24 cellular contexts compared by ENCODE assay signal in the genomic region with DNA sequence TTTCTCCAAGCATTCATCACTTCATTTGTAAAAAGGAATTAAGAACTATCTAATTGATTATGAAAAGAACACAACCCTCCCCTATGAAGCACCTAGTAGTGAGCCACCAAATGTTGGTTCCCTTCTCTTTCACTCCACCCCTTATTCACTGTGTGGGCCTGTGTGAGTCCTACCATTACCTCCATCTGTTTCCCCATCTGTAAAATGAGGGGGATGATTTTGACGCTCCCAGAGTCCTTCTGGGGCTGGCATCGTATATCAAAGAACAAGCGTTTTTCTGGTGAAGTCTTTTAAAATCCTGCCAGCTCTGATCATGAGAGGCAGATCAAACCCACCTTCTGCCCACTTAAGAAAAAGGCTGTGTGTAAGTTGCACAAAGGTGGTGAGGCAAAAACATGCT.
DNase-seq lines count a peak whose midpoint lies in the region; FAIRE-seq and TF ChIP-seq lines count a peak whose summit lies in the region.
"Had no signal": no experiment of that assay in that cellular context is flagged by ENCODE, and none has a peak within 500 bp of the region (broad histone marks: within the 10 kb centered on the region; RNA-seq: fewer than 3 reads in every experiment).

No MANE protein-coding gene starts in this region.

- no peaks in the 10 kb centered on the region for H3K9me2 ChIP-seq in OCI-LY7 (ENCODE audit: insufficient read depth, low read length)

- TF ChIP-seq CTCF in OCI-LY7 (conservative IDR thresholded peaks at IDR 0.05; ENCODE audit: low read length): no peak

- no TSS peak for BruUV-seq in OCI-LY7 (replicated peaks; lab: Mats Ljungman, UMichigan)

- DNase-seq in NCI-H1694 treated with DMSO at 0.1 percent for 48 hours (lab: John Stamatoyannopoulos, UW): peak; percentile 11
- DNase-seq in NCI-H1694 (lab: John Stamatoyannopoulos, UW): no peak
- peak; percentile 43 to 88 for DNase-seq in NCI-H524 (lab: John Stamatoyannopoulos, UW)
- DNase-seq in inferior parietal cortex (ENCODE audit: extremely low spot score): peak; percentile 56
- DNase-seq in frontal cortex (ENCODE audit: low spot score in 2 of 2): no peak
- no peak for DNase-seq in OCI-LY7 (ENCODE audit: low spot score)
- DNase-seq in NCI-H748 treated with DMSO at 0.1 percent for 48 hours (lab: John Stamatoyannopoulos, UW): no peak
- DNase-seq: 8988T; ACHN; AML-193; Caco-2; CD4-positive, CD25-positive, alpha-beta regulatory T cell; CD8-positive, alpha-beta T cell; DMS53; DMS79 treated with DMSO at 0.1 percent for 48 hours; GF-D8; GOT3; HFFc6 had no signal

- no peak overlapping the region for H3K4me2 ChIP-seq in OCI-LY7 (ENCODE audit: low read length)
- H3K4me2 ChIP-seq: A549, BLaER1 had no signal

- H4K20me1 ChIP-seq in OCI-LY7 (ENCODE audit: insufficient read depth, low read length): no peaks in the 10 kb centered on the region
- H4K20me1 ChIP-seq: BLaER1 had no signal

- H3K79me2 ChIP-seq in OCI-LY7 (ENCODE audit: insufficient read depth, low read depth, low read length): no peaks in the 10 kb centered on the region

- CTCF ChIA-PET in OCI-LY7 (lab: Charles Lee; ENCODE audit: unreplicated experiment): no interaction called here

- no peaks in the 10 kb centered on the region for H3K4me1 ChIP-seq in OCI-LY7 (ENCODE audit: insufficient read depth, low read length, poor library complexity, severe bottlenecking)
- H3K4me1 ChIP-seq: A549, BLaER1, Caco-2, HAP-1 had no signal

- POLR2A ChIA-PET in OCI-LY7 (lab: Charles Lee): no interaction called here

- H2AFZ ChIP-seq in OCI-LY7 (ENCODE audit: low read length): no peak overlapping the region

- no peak overlapping the region for H3K27ac ChIP-seq in OCI-LY7 (ENCODE audit: low read depth, low read length, poor library complexity, severe bottlenecking)
- H3K27ac ChIP-seq: A549, BLaER1, C4-2B had no signal

- no peaks in the 10 kb centered on the region for H3K9me3 ChIP-seq in OCI-LY7 (ENCODE audit: low read length)
- H3K9me3 ChIP-seq: A549, BLaER1, Caco-2, HAP-1 had no signal

- intact Hi-C loops in OCI-LY7 (cut with micrococcal nuclease; ENCODE audit: unreplicated experiment): no loop called here

- H3K36me3 ChIP-seq in OCI-LY7 (ENCODE audit: insufficient read depth, low read length): no peaks in the 10 kb centered on the region
- H3K36me3 ChIP-seq: BLaER1, HAP-1 had no signal

- no peak overlapping the region for H3K4me3 ChIP-seq in OCI-LY7 (ENCODE audit: low read depth, low read length, poor library complexity, severe bottlenecking)
- H3K4me3 ChIP-seq: A549, BLaER1, HAP-1 had no signal

- FAIRE-seq in frontal cortex (lab: Jason Lieb, UNC): no peak
- FAIRE-seq: A549, GM12891, H54 had no signal

Comparison
In these comparisons a context has a peak if more than half of its experiments do, and no peak if none do; other contexts are left out.
1. DNase-seq: peak in NCI-H1694 treated with DMSO at 0.1 percent for 48 hours (single experiment), NCI-H524 (2 of 2) and inferior parietal cortex (single experiment); none in NCI-H1694 (single experiment), frontal cortex (0 of 2), OCI-LY7 (single experiment) and NCI-H748 treated with DMSO at 0.1 percent for 48 hours (single experiment).